ENCODE assay signal across 22 cellular contexts in the genomic region with DNA sequence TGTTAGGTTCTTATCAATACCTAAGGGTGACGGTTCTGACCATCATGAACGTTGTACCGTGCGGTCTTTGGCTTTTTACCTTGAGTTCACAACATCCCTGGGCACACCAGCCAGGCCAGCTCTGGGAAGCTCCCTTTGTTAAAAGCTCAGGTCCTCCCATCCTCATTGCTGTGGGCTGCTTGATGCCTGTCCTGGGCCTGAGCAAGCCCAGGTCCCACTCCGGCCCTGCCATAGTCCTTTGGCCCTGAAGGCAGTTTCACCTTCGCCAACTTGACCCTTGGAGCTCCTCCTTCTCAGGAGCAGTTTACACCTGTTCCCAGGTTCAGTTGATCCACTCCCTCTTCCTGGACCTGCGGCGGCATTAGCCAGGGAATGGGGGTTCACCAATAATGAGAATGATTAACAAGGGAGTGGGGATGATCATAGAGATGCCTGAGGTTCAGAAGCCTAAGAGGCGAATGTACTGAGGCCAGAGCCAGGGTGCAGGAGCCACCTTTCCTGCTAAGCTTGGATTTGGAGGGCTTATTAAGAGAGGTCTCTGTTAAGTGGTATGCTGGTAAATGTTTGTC. TPM values are rescaled to one million over a fixed set of nuclear protein-coding genes. Genes with fewer than 3 reads are reported as not detected.
DNase-seq lines count a peak whose midpoint lies in the region; ATAC-seq and TF ChIP-seq lines count a peak whose summit lies in the region.
"Had no signal": no experiment of that assay in that cellular context is flagged by ENCODE, and none has a peak within 500 bp of the region (broad histone marks: within the 10 kb centered on the region; RNA-seq: fewer than 3 reads in every experiment).

No MANE protein-coding gene starts in this region.

- H3K27ac ChIP-seq in hepatocyte: no peak overlapping the region
- no peak overlapping the region for H3K27ac ChIP-seq in MM.1S (ENCODE audit: low read length)
- H3K27ac ChIP-seq: C4-2B, HL-60, KMS-11, Peyer's patch had no signal

- no peak overlapping the region for H3K4me3 ChIP-seq in hepatocyte
- no peak overlapping the region for H3K4me3 ChIP-seq in MM.1S (ENCODE audit: low read length)
- H3K4me3 ChIP-seq: Peyer's patch had no signal

- H3K9ac ChIP-seq in MM.1S (ENCODE audit: low read length): no peak overlapping the region
- H3K9ac ChIP-seq: KMS-11 had no signal

- H3K27me3 Mint-ChIP-seq in stimulated activated memory B cell treated with anti-CD40 and anti-IgM and Interleukin-4, amounts not matched to agents 10 μg/mL and 1 μg/mL and 100 μg/mL, for 72 hours: no peaks in the 10 kb centered on the region

- H3K27me3 ChIP-seq in hepatocyte (no peaks in the 10 kb centered on the region), MM.1S (replicated peaks; ENCODE audit: insufficient read depth, low read length) (no peaks in the 10 kb centered on the region)
- H3K27me3 ChIP-seq: Peyer's patch had no signal

- H3K79me2 ChIP-seq in hepatocyte (no peaks in the 10 kb centered on the region), MM.1S (ENCODE audit: low read length) (no peaks in the 10 kb centered on the region)

- H3K9me2 ChIP-seq in hepatocyte (replicated peaks; ENCODE audit: insufficient read depth): no peaks in the 10 kb centered on the region
- H3K9me2 ChIP-seq in MM.1S (replicated peaks; ENCODE audit: insufficient read depth, low read length): no peaks in the 10 kb centered on the region

- H3K9me3 ChIP-seq in hepatocyte (ENCODE audit: low read depth) (no peaks in the 10 kb centered on the region), MM.1S (replicated peaks; ENCODE audit: insufficient read depth, low read length) (no peaks in the 10 kb centered on the region)
- H3K9me3 ChIP-seq: Peyer's patch had no signal

- 85% methylated on average over 9 of the region's 9 CpGs for WGBS in hepatocyte (ENCODE audit: low lambda C conversion rate, missing lambda C conversion rate)

- no peak overlapping the region for H3K27ac Mint-ChIP-seq in stimulated activated memory B cell treated with anti-CD40 and anti-IgM and Interleukin-4, amounts not matched to agents 10 μg/mL and 1 μg/mL and 100 μg/mL, for 72 hours

- H3K4me3 Mint-ChIP-seq in stimulated activated memory B cell treated with anti-CD40 and anti-IgM and Interleukin-4, amounts not matched to agents 10 μg/mL and 1 μg/mL and 100 μg/mL, for 72 hours: no peak overlapping the region

- ATAC-seq in stimulated activated memory B cell treated with anti-CD40 and anti-IgM and Interleukin-4, amounts not matched to agents 10 μg/mL and 1 μg/mL and 100 μg/mL, for 72 hours: peak; percentile 17
- ATAC-seq in GM19395 (IDR thresholded peaks at IDR 0.05; ENCODE audit: unreplicated experiment): no peak
- ATAC-seq: SK-N-SH treated with all-trans-retinoic acid at 6 μM for 48 hours had no signal

- no peak for TF ChIP-seq CTCF in hepatocyte (IDR thresholded peaks at IDR 0.05; ENCODE audit: poor library complexity)
- TF ChIP-seq CTCF in MM.1S (IDR thresholded peaks at IDR 0.05; ENCODE audit: low read length): no peak

- no peaks in the 10 kb centered on the region for H3K4me1 ChIP-seq in hepatocyte (ENCODE audit: insufficient read depth)
- H3K4me1 ChIP-seq in MM.1S (ENCODE audit: low read length): no peaks in the 10 kb centered on the region
- H3K4me1 ChIP-seq: Peyer's patch had no signal

- H3K4me2 ChIP-seq in hepatocyte (no peak overlapping the region), MM.1S (ENCODE audit: low read depth, low read length) (no peak overlapping the region)
- H3K4me2 ChIP-seq: KMS-11 had no signal

- peaks cover 44% of the 10 kb centered on the region for H3K36me3 Mint-ChIP-seq in stimulated activated memory B cell treated with anti-CD40 and anti-IgM and Interleukin-4, amounts not matched to agents 10 μg/mL and 1 μg/mL and 100 μg/mL, for 72 hours

- no peaks in the 10 kb centered on the region for H3F3A ChIP-seq in MM.1S (ENCODE audit: insufficient read depth, low read length)

- H4K20me1 ChIP-seq in hepatocyte (ENCODE audit: insufficient read depth, poor library complexity, severe bottlenecking) (no peaks in the 10 kb centered on the region), MM.1S (ENCODE audit: insufficient read depth, low read length) (no peaks in the 10 kb centered on the region)

- H3K36me3 ChIP-seq in hepatocyte (replicated peaks; ENCODE audit: insufficient read depth, low read depth) (no peaks in the 10 kb centered on the region), MM.1S (replicated peaks; ENCODE audit: insufficient read depth, low read length) (no peaks in the 10 kb centered on the region)

- H3K9me3 Mint-ChIP-seq in stimulated activated memory B cell treated with anti-CD40 and anti-IgM and Interleukin-4, amounts not matched to agents 10 μg/mL and 1 μg/mL and 100 μg/mL, for 72 hours: no peaks in the 10 kb centered on the region

- peak; percentile 7 for DNase-seq in D341Med (ENCODE audit: low spot score)
- peak; percentile 44 for DNase-seq in activated CD8-positive, alpha-beta memory T cell treated with anti-CD3 and anti-CD28 coated beads, Interleukin-2, amount 50 U/mL, for 48 hours
- peak; percentile 5 for DNase-seq in hepatocyte (ENCODE audit: low spot score)
- DNase-seq in MM.1S: no peak
- DNase-seq in NOMO-1 (lab: John Stamatoyannopoulos, UW; ENCODE audit: unreplicated experiment in 2 of 2): no peak
- DNase-seq: DMS53; GDM1; H7; NCI-H1105; NCI-H2029 treated with DMSO at 0.1 percent for 48 hours; NCI-H2171; NCI-H345; NCI-H524; NCI-H774; NK-92 treated with Interleukin-12 subunit alpha and Interleukin-12 subunit beta, amount 100 ng/mL, for 24 hours; Peyer's patch had no signal

- H3K4me1 Mint-ChIP-seq in stimulated activated memory B cell treated with anti-CD40 and anti-IgM and Interleukin-4, amounts not matched to agents 10 μg/mL and 1 μg/mL and 100 μg/mL, for 72 hours: no peaks in the 10 kb centered on the region

- H2AFZ ChIP-seq in hepatocyte (no peak overlapping the region), MM.1S (ENCODE audit: low read length) (no peak overlapping the region)

RNA-seq across cellular contexts. Expression of a gene that starts 40.2 kb away (rescaled TPM):
- 282 and 297 TPM in 2 replicates for total RNA-seq in hepatocyte
- 242 and 318 TPM in 2 replicates for polyA plus RNA-seq in hepatocyte

RNA-seq across cellular contexts. Expression of a gene that starts 45.7 kb away (rescaled TPM):
- 8.1 and 8.5 TPM in 2 replicates for total RNA-seq in hepatocyte
- polyA plus RNA-seq in hepatocyte: 7.8 and 9.0 TPM in 2 replicates

Comparison
In these comparisons a context has a peak if more than half of its experiments do, and no peak if none do; other contexts are left out.
1. DNase-seq: peak in D341Med (single experiment), activated CD8-positive, alpha-beta memory T cell treated with anti-CD3 and anti-CD28 coated beads, Interleukin-2, amount 50 U/mL, for 48 hours (single experiment) and hepatocyte (single experiment); none in MM.1S (single experiment) and NOMO-1 (0 of 2).